In genomic region chr4:151144329-151145072, GRCh38 we compare ENCODE assay signal across 17 cellular contexts.
"Had no signal": no experiment of that assay in that cellular context is flagged by ENCODE, and none has a peak within 500 bp of the region (broad histone marks: within the 10 kb centered on the region; RNA-seq: fewer than 3 reads in every experiment).

No MANE protein-coding gene starts in this region.

- H3K9me3 ChIP-seq: ascending aorta, gastroesophageal sphincter, stomach, testis had no signal

- H3K4me1 ChIP-seq: ascending aorta, gastroesophageal sphincter, stomach had no signal

- H3K4me3 ChIP-seq: ascending aorta, gastroesophageal sphincter, skin epidermis, stomach, testis had no signal

- H3K27ac ChIP-seq: stomach, testis had no signal

- H3K27me3 Mint-ChIP-seq: activated naive CD4-positive, alpha-beta T cell treated with anti-CD3 and anti-CD28 coated beads, Interleukin-2, amount 50 U/mL, for 24 hours had no signal

- H3K9me3 Mint-ChIP-seq: activated naive CD4-positive, alpha-beta T cell treated with anti-CD3 and anti-CD28 coated beads, Interleukin-2, amount 50 U/mL, for 24 hours; activated T-cell treated with anti-CD3 and anti-CD28 coated beads, Interleukin-2, amount 50 U/mL, for 4 hours had no signal

- H3K27ac Mint-ChIP-seq: activated naive CD4-positive, alpha-beta T cell treated with anti-CD3 and anti-CD28 coated beads, Interleukin-2, amount 50 U/mL, for 24 hours had no signal

- H3K27me3 ChIP-seq: ascending aorta, gastroesophageal sphincter, stomach, testis had no signal

- ATAC-seq: activated T-cell treated with anti-CD3 and anti-CD28 coated beads, Interleukin-2, amount 50 U/mL, for 4 hours; esophagus mucosa; gastroesophageal sphincter had no signal

- H3K36me3 Mint-ChIP-seq: activated naive CD4-positive, alpha-beta T cell treated with anti-CD3 and anti-CD28 coated beads, Interleukin-2, amount 50 U/mL, for 24 hours had no signal

- H3K4me3 Mint-ChIP-seq: activated naive CD4-positive, alpha-beta T cell treated with anti-CD3 and anti-CD28 coated beads, Interleukin-2, amount 50 U/mL, for 24 hours; activated T-cell treated with anti-CD3 and anti-CD28 coated beads, Interleukin-2, amount 50 U/mL, for 4 hours had no signal

- DNase-seq: activated CD4-positive, alpha-beta T cell treated with anti-CD3 and anti-CD28 coated beads, Interleukin-2, amount 50 U/mL, for 1 hour; activated CD4-positive, CD25-positive, alpha-beta regulatory T cell treated with anti-CD3 and anti-CD28 coated beads, Interleukin-2, amount 50 U/mL, for 72 hours; activated CD8-positive, alpha-beta memory T cell treated with anti-CD3 and anti-CD28 coated beads, Interleukin-2, amount 50 U/mL, for 4 hours; activated effector memory CD4-positive, alpha-beta T cell treated with anti-CD3 and anti-CD28 coated beads, Interleukin-2, amount 50 U/mL, for 16 hours; activated T-cell treated with anti-CD3 and anti-CD28 coated beads, Interleukin-2, amount 50 U/mL, for 4 hours; effector CD4-positive, alpha-beta T cell; mammary epithelial cell; occipital lobe; stimulated activated CD4-positive, alpha-beta T cell treated with anti-CD3 and anti-CD28 coated beads, Interleukin-15, amount 100 ng/mL, for 24 hours; stimulated activated CD4-positive, alpha-beta T cell treated with anti-CD3 and anti-CD28 coated beads, Interleukin-2, amount 100 ng/mL, for 48 hours; stomach; testis had no signal

- H3K4me1 Mint-ChIP-seq: activated naive CD4-positive, alpha-beta T cell treated with anti-CD3 and anti-CD28 coated beads, Interleukin-2, amount 50 U/mL, for 24 hours had no signal
